Comparison of ENCODE assay signal across 1 cellular context in the genomic region with DNA sequence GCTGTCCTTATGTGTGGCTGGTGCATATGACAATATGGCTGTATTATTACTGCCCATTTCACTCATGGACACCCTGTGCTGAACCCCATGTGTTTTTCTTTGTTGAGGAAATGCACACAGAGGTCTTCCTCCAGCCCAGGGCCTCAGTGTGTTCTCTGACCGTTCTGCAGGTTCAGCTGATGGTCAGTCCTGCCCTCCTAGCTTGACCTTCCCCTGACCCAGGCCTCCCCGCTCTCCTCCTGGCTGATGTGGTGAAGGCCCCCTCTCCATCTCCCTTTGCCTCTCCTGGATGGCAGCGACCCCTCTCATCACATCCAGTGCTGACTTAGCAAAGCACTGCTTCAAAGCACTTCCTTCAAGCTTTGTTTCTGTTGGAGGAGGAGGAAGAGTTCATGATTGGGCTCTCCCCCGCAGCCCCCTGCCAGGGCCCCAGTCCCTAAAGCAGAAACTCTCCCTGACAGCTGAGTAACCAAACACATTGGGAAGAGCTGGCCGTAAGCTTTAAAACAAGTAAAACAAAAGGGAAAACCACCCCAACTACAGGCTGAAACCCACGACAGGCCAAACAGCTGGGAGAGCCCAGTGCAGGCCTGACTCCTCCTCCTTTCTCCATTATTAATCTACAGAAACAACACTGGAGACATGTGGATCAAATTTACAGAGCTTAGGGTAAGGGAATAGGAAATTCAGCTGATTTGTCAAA.
TF ChIP-seq lines count a peak whose summit lies in the region.

No MANE protein-coding gene starts in this region.

TF ChIP-seq in HepG2, 621 proteins besides CTCF, POLR2A, EP300 and RAD21 (continued from another document):
- TF ChIP-seq, protein P1, sequence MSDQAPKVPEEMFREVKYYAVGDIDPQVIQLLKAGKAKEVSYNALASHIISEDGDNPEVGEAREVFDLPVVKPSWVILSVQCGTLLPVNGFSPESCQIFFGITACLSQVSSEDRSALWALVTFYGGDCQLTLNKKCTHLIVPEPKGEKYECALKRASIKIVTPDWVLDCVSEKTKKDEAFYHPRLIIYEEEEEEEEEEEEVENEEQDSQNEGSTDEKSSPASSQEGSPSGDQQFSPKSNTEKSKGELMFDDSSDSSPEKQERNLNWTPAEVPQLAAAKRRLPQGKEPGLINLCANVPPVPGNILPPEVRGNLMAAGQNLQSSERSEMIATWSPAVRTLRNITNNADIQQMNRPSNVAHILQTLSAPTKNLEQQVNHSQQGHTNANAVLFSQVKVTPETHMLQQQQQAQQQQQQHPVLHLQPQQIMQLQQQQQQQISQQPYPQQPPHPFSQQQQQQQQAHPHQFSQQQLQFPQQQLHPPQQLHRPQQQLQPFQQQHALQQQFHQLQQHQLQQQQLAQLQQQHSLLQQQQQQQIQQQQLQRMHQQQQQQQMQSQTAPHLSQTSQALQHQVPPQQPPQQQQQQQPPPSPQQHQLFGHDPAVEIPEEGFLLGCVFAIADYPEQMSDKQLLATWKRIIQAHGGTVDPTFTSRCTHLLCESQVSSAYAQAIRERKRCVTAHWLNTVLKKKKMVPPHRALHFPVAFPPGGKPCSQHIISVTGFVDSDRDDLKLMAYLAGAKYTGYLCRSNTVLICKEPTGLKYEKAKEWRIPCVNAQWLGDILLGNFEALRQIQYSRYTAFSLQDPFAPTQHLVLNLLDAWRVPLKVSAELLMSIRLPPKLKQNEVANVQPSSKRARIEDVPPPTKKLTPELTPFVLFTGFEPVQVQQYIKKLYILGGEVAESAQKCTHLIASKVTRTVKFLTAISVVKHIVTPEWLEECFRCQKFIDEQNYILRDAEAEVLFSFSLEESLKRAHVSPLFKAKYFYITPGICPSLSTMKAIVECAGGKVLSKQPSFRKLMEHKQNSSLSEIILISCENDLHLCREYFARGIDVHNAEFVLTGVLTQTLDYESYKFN (CRISPR knock-in tag; conservative IDR thresholded peaks at IDR 0.05), result 0 out of 2 replicates have a peak, but pooled peaks have one; percentile 20
- TF ChIP-seq ZNF430 (CRISPR knock-in tag; IDR thresholded peaks at IDR 0.05), result no peak
- TF ChIP-seq, protein P2, sequence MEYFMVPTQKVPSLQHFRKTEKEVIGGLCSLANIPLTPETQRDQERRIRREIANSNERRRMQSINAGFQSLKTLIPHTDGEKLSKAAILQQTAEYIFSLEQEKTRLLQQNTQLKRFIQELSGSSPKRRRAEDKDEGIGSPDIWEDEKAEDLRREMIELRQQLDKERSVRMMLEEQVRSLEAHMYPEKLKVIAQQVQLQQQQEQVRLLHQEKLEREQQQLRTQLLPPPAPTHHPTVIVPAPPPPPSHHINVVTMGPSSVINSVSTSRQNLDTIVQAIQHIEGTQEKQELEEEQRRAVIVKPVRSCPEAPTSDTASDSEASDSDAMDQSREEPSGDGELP (IDR thresholded peaks at IDR 0.05; ENCODE audit: borderline replicate concordance, low read depth), result peak; percentile 58; the same call in 1 of the 2 replicates
- TF ChIP-seq BCL6 (CRISPR knock-in tag; IDR thresholded peaks at IDR 0.05), result peak; percentile 10; the same call in 1 of the 2 replicates
- TF ChIP-seq POGZ (CRISPR knock-in tag; IDR thresholded peaks at IDR 0.05), result peak; percentile 31; the same call in 1 of the 2 replicates
- TF ChIP-seq, protein P3, sequence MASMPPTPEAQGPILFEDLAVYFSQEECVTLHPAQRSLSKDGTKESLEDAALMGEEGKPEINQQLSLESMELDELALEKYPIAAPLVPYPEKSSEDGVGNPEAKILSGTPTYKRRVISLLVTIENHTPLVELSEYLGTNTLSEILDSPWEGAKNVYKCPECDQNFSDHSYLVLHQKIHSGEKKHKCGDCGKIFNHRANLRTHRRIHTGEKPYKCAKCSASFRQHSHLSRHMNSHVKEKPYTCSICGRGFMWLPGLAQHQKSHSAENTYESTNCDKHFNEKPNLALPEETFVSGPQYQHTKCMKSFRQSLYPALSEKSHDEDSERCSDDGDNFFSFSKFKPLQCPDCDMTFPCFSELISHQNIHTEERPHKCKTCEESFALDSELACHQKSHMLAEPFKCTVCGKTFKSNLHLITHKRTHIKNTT (CRISPR knock-in tag; IDR thresholded peaks at IDR 0.05), result no peak
- peak; percentile 17; the same call in 1 of the 2 replicates for TF ChIP-seq SAP130 (CRISPR knock-in tag; IDR thresholded peaks at IDR 0.05; ENCODE audit: low read depth)
- TF ChIP-seq, protein P4, sequence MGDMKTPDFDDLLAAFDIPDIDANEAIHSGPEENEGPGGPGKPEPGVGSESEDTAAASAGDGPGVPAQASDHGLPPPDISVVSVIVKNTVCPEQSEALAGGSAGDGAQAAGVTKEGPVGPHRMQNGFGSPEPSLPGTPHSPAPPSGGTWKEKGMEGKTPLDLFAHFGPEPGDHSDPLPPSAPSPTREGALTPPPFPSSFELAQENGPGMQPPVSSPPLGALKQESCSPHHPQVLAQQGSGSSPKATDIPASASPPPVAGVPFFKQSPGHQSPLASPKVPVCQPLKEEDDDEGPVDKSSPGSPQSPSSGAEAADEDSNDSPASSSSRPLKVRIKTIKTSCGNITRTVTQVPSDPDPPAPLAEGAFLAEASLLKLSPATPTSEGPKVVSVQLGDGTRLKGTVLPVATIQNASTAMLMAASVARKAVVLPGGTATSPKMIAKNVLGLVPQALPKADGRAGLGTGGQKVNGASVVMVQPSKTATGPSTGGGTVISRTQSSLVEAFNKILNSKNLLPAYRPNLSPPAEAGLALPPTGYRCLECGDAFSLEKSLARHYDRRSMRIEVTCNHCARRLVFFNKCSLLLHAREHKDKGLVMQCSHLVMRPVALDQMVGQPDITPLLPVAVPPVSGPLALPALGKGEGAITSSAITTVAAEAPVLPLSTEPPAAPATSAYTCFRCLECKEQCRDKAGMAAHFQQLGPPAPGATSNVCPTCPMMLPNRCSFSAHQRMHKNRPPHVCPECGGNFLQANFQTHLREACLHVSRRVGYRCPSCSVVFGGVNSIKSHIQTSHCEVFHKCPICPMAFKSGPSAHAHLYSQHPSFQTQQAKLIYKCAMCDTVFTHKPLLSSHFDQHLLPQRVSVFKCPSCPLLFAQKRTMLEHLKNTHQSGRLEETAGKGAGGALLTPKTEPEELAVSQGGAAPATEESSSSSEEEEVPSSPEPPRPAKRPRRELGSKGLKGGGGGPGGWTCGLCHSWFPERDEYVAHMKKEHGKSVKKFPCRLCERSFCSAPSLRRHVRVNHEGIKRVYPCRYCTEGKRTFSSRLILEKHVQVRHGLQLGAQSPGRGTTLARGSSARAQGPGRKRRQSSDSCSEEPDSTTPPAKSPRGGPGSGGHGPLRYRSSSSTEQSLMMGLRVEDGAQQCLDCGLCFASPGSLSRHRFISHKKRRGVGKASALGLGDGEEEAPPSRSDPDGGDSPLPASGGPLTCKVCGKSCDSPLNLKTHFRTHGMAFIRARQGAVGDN (CRISPR knock-in tag; IDR thresholded peaks at IDR 0.05), result peak; percentile 57
- 0 out of 2 replicates have a peak, but pooled peaks have one; percentile 2 for TF ChIP-seq HNF4A (CRISPR knock-in tag; IDR thresholded peaks at IDR 0.05)
- TF ChIP-seq SALL1 (CRISPR knock-in tag; IDR thresholded peaks at IDR 0.05), result peak; percentile 36; the same call in 1 of the 2 replicates
